In the genomic region with DNA sequence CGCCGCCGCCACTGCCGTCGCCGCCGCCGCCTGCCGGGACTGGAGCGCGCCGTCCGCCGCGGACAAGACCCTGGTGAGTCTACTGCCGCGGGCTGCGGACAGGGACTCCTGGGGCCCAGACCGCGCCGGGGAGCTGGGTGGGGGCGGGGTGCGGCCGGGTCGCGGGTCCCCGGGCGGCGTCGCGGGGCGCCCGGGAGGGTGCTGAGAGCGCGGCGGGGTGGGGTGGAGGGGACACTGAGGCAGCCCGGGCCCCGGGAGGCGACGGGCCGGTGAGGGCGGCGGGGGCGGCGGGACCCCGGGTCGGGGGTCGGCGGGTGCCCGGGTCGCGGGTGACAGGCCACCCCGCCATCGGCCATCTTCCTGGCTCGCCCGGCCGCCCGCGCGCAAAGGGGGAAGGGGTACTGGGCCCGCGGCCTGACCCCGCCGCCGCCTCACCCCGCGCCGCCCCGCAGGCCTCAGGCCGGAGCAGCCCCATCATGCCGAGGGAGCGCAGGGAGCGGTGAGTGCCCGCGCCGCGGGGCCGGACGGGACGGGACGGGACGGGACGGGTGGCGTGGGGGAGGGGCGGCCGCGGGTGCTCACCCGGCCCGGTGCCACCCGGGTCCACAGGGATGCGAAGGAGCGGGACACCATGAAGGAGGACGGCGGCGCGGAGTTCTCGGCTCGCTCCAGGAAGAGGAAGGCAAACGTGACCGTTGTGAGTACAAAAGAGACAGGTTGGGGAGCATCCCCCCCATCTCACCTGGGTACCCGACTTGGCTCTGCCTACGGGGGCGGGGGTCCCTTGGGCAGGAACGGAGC, we compare ENCODE assay signal across 1 cellular context.
TF ChIP-seq lines count a peak whose summit lies in the region.

No MANE protein-coding gene starts in this region.

TF ChIP-seq in H1, 55 proteins besides CTCF, POLR2A, EP300 and RAD21 (continued from another document):
- TF ChIP-seq PHF8 (conservative IDR thresholded peaks at IDR 0.05; ENCODE audit: low read depth, low read length), result peak; percentile 45; the same call in 1 of the 2 replicates
- TF ChIP-seq, protein P1, sequence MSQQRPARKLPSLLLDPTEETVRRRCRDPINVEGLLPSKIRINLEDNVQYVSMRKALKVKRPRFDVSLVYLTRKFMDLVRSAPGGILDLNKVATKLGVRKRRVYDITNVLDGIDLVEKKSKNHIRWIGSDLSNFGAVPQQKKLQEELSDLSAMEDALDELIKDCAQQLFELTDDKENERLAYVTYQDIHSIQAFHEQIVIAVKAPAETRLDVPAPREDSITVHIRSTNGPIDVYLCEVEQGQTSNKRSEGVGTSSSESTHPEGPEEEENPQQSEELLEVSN (IDR thresholded peaks at IDR 0.05), result no peak
- no peak for TF ChIP-seq SUZ12 (IDR thresholded peaks at IDR 0.05; ENCODE audit: low read length)
